Comparison of ENCODE assay signal across 7 cellular contexts in the genomic region with DNA sequence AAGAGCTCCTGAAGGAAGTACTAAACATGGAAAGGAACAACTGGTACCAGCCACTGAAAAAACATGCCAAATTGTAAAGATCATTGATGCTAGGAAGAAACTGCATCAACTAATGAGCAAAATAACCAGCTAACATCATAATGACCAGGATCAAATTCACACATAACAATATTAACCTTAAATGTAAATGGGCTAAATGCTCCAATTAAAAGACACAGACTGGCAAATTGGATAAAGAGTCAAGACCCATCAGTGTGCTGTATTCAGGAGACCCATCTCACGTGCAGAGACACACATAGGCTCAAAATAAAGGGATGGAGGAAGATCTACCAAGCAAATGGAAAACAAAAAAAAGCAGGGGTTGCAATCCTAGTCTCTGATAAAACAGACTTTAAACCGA. TPM values are rescaled to one million over a fixed set of nuclear protein-coding genes. Genes with fewer than 3 reads are reported as not detected.
"Had no signal": no experiment of that assay in that cellular context is flagged by ENCODE, and none has a peak within 500 bp of the region (broad histone marks: within the 10 kb centered on the region; RNA-seq: fewer than 3 reads in every experiment).

No MANE protein-coding gene starts in this region.

RNA-seq across cellular contexts. Expression of a gene that starts 55.4 kb away (rescaled TPM):
- total RNA-seq: activated naive CD4-positive, alpha-beta T cell treated with anti-CD3 and anti-CD28 coated beads for 36 hours; activated naive CD4-positive, alpha-beta T cell treated with anti-CD3 and anti-CD28 coated beads, Interleukin-2, amount 50 U/mL, for 72 hours; activated naive CD8-positive, alpha-beta T cell treated with anti-CD3 and anti-CD28 coated beads for 36 hours; activated T-cell treated with anti-CD3 and anti-CD28 coated beads, Interleukin-2, amount 50 U/mL, for 72 hours; activated T-helper 1 cell treated with anti-CD3 and anti-CD28 coated beads, Interleukin-12 subunit alpha, Interleukin-12 subunit beta, Interleukin-2, Interleukin-4 antibody, amounts not matched to agents 30 ng/mL and 10 ng/mL and 1 ng/mL, durations not matched to agents 14 hours and 24 hours and 36 hours; activated T-helper 17 cell treated with anti-CD3 and anti-CD28 coated beads, Interleukin-2, amount 50 U/mL, for 72 hours; activated T-helper 2 cell treated with anti-CD3 and anti-CD28 coated beads, Interferon-gamma antibody, Interleukin-2, Interleukin-4, amounts not matched to agents 10 μg/mL and 5 μg/mL and 100 μg/mL, durations not matched to agents 14 hours and 24 hours and 36 hours had no signal
